Comparison of ENCODE assay signal across 8 cellular contexts in the genomic region with DNA sequence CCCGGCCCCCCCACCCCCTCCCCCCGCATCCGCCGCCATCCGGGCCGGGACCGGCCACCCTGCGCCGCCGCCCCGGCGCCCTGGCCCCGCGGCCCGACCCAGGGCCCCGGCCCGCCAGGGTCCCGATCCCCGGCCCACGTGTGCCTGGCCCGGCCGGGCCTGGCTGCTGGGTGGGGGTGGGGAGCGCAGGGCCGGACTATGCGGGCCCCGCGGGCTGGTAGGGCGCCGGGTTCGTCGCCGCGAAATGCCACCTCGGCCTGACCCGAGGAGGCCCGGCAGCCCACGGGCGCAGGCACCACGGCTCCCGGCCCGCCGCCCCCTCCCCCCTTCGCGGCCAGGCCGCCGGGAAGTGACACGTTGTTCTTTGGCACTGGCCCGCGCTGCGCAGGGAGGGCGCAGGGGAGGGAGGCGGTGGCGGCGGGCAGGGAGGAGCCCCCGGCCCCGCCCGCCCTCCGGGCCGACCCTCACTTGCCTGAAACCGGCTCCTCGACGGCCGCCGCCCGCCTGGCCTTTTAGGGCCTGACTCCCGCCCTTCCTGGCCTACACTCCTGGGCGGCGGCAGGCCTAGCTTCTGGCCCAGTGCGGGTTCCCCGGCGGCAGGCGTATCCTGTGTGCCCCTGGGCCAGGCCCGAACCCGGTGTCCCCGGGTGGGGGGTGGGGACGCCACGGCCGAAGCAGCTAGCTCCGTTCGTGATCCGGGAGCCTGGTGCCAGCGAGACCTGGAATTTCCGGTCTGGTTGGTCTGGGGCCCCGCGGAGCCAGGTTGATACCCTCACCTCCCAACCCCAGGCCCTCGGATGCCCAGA. TPM values are rescaled to one million over a fixed set of nuclear protein-coding genes. Genes with fewer than 3 reads are reported as not detected.
DNase-seq lines count a peak whose midpoint lies in the region; ATAC-seq and TF ChIP-seq lines count a peak whose summit lies in the region.

No MANE protein-coding gene starts in this region.

- peak overlapping the region; percentile 89 for H3K4me2 ChIP-seq in mammary epithelial cell (ENCODE audit: insufficient read depth, low read depth, low read length)

- no peaks in the 10 kb centered on the region for H3K27me3 ChIP-seq in mammary epithelial cell (ENCODE audit: insufficient read depth, low read length)

- peak; percentile 30 for ATAC-seq in GM21786 (IDR thresholded peaks at IDR 0.05; ENCODE audit: unreplicated experiment)

- H2AFZ ChIP-seq in mammary epithelial cell (ENCODE audit: low read depth, low read length), result no peak overlapping the region

- in situ Hi-C loops in mammary epithelial cell (cut with MboI; ENCODE audit: low sequenced_read_pairs in 2 of 2), result no loop called here

- H3K79me2 ChIP-seq in mammary epithelial cell (ENCODE audit: insufficient read depth, low read length), result peaks cover 55% of the 10 kb centered on the region

- TF ChIP-seq CTCF in VCaP (conservative IDR thresholded peaks at IDR 0.05) (no peak), mammary epithelial cell (conservative IDR thresholded peaks at IDR 0.05 in 1 of 2, IDR thresholded peaks at IDR 0.05 in 1 of 2; ENCODE audit: extremely low read depth in 1 of 2, insufficient read depth in 1 of 2, low read depth in 1 of 2, low read length in 2 of 2) (no peak)

- no peaks in the 10 kb centered on the region for H3K9me3 ChIP-seq in KOPT-K1 (ENCODE audit: insufficient read depth, low read length, poor library complexity, severe bottlenecking)
- H3K9me3 ChIP-seq in mammary epithelial cell (replicated peaks; ENCODE audit: insufficient read depth, low read length), result no peaks in the 10 kb centered on the region

- peak overlapping the region; percentile 85 for H3K9ac ChIP-seq in mammary epithelial cell (ENCODE audit: insufficient read depth, low read length)

- dilution Hi-C loops in mammary epithelial cell (cut with HindIII; ENCODE audit: low sequenced_read_pairs), result loop anchor here (5.0 kb wide), 1 partner anchor 37 kb away; no protein-coding TSS in a partner anchor

- peaks cover 40% of the 10 kb centered on the region for H3K36me3 ChIP-seq in KOPT-K1 (ENCODE audit: insufficient read depth, low read length)
- peaks cover 12% of the 10 kb centered on the region for H3K36me3 ChIP-seq in mammary epithelial cell (ENCODE audit: insufficient read depth, low read length)

- H3K4me3 ChIP-seq in GM08714 (ENCODE audit: low read length) (peak overlapping the region; percentile 93), mammary epithelial cell (replicated peaks in 1 of 3; ENCODE audit: insufficient read depth in 1 of 3, low read depth in 2 of 3, low read length in 3 of 3) (peak overlapping the region; percentile 42 to 81 (median 73))

- 2% methylated on average over 8 of the region's 86 CpGs for WGBS in mammary epithelial cell (ENCODE audit: low coverage, missing lambda C conversion rate)

- H3K4me1 ChIP-seq in mammary epithelial cell (ENCODE audit: insufficient read depth, low read length), result peaks cover 28% of the 10 kb centered on the region

- H4K20me1 ChIP-seq in mammary epithelial cell (ENCODE audit: insufficient read depth, low read length), result peaks cover 4% of the 10 kb centered on the region

- peak overlapping the region; percentile 87 for H3K27ac ChIP-seq in KOPT-K1 (ENCODE audit: low read depth, low read length, poor library complexity, severe bottlenecking)
- H3K27ac ChIP-seq in VCaP, result peak overlapping the region; percentile 93
- peak overlapping the region; percentile 69 for H3K27ac ChIP-seq in mammary epithelial cell (ENCODE audit: insufficient read depth, low read depth, low read length)

- intact Hi-C loops in mammary epithelial cell (cut with micrococcal nuclease), result loop anchor here (1.0 kb wide), 1 partner anchor 47 kb away; no protein-coding TSS in a partner anchor

- CTCF ChIA-PET in mammary epithelial cell (lab: Charles Lee; ENCODE audit: low non-redundant PET), result no interaction called here

- TSS peak; percentile 36 for BruUV-seq in mammary epithelial cell (replicated peaks; lab: Mats Ljungman, UMichigan)

- DNase-seq in mammary epithelial cell (peak; percentile 66), islet precursor cell (peak; percentile 82), inferior parietal cortex (ENCODE audit: extremely low spot score) (no peak)
- DNase-seq in stimulated activated CD4-positive, alpha-beta T cell treated with anti-CD3 and anti-CD28 coated beads, Interleukin-15, amount 100 ng/mL, for 24 hours, result peak; percentile 65

RNA-seq across cellular contexts. Expression of gene EIF4G1, which starts 0.5 kb away (rescaled TPM):
- total RNA-seq in mammary epithelial cell, result 100 to 1,000 TPM; 278 to 534 TPM
- 528 TPM for polyA plus RNA-seq in mammary epithelial cell
- 785 TPM for polyA minus RNA-seq in mammary epithelial cell

RNA-seq across cellular contexts. Expression of gene PSMD2, which starts 15.9 kb away (rescaled TPM):
- 100 to 1,000 TPM; 276 to 541 TPM for total RNA-seq in mammary epithelial cell
- 485 TPM for polyA plus RNA-seq in mammary epithelial cell
- polyA minus RNA-seq in mammary epithelial cell, result 594 TPM

RNA-seq across cellular contexts. Expression of gene FAM131A, which starts 22.5 kb away (rescaled TPM):
- total RNA-seq in mammary epithelial cell, result 10 to 100 TPM; 10.7 to 15.5 TPM
- polyA plus RNA-seq in mammary epithelial cell, result 12.1 TPM
- 14.8 TPM for polyA minus RNA-seq in mammary epithelial cell

RNA-seq across cellular contexts. Expression of gene ECE2, which starts 39.1 kb away (rescaled TPM):
- total RNA-seq in mammary epithelial cell, result under 1 TPM in 1 of 2 donors, not detected in 1; 0.33 TPM
- polyA plus RNA-seq in mammary epithelial cell, result not detected
- not detected for polyA minus RNA-seq in mammary epithelial cell

RNA-seq across cellular contexts. Expression of gene CLCN2, which starts 46.5 kb away (rescaled TPM):
- total RNA-seq in mammary epithelial cell, result 10 to 100 TPM in 1 of 2 donors, 1 to 10 TPM in 1; 5.7 to 10.7 TPM
- 5.1 TPM for polyA plus RNA-seq in mammary epithelial cell
- polyA minus RNA-seq in mammary epithelial cell, result 6.6 TPM
